ENCODE assay signal across 9 cellular contexts in genomic region chr1:41626616-41627375, GRCh38.
DNase-seq lines count a peak whose midpoint lies in the region; ATAC-seq, FAIRE-seq and TF ChIP-seq lines count a peak whose summit lies in the region.
"Had no signal": no experiment of that assay in that cellular context is flagged by ENCODE, and none has a peak within 500 bp of the region (broad histone marks: within the 10 kb centered on the region; RNA-seq: fewer than 3 reads in every experiment).

No MANE protein-coding gene starts in this region.

- H3K4me3 ChIP-seq in RWPE2 (ENCODE audit: severe bottlenecking) (no peak overlapping the region), tibial nerve (no peak overlapping the region)

- no peaks in the 10 kb centered on the region for H3K36me3 Mint-ChIP-seq in chondrocyte (ENCODE audit: low read depth)
- H3K36me3 Mint-ChIP-seq: WTC11 had no signal

- H3K27me3 Mint-ChIP-seq in chondrocyte (ENCODE audit: low read depth) = no peaks in the 10 kb centered on the region

- H3K4me3 Mint-ChIP-seq in chondrocyte (ENCODE audit: unreplicated experiment) = no peak overlapping the region
- H3K4me3 Mint-ChIP-seq: WTC11 had no signal

- H3K27ac Mint-ChIP-seq in chondrocyte (ENCODE audit: unreplicated experiment) = no peak overlapping the region
- H3K27ac Mint-ChIP-seq: WTC11 had no signal

- no peak for DNase-seq in GM12892 (ENCODE audit: insufficient read length)
- peak; percentile 79 for DNase-seq in RWPE2 (ENCODE audit: low spot score)
- DNase-seq in chondrocyte (ENCODE audit: low spot score) = peak; percentile 65
- DNase-seq in stimulated activated CD4-positive, alpha-beta T cell treated with anti-CD3 and anti-CD28 coated beads, Interleukin-1b, Interleukin-23, amount 100 ng/mL, for 48 hours = peak; percentile 80
- DNase-seq in GM20000 (ENCODE audit: low spot score) = no peak
- DNase-seq in tibial nerve (ENCODE audit: low spot score in 2 of 2) = no peak
- DNase-seq in NCI-H2227 (lab: John Stamatoyannopoulos, UW; ENCODE audit: unreplicated experiment) = no peak

- ATAC-seq in RWPE2 (ENCODE audit: low read depth) (peak; percentile 88), HG03460 (IDR thresholded peaks at IDR 0.05; ENCODE audit: unreplicated experiment) (no peak)
- ATAC-seq: WTC11 had no signal

- no peak for TF ChIP-seq EP300 in tibial nerve (IDR thresholded peaks at IDR 0.05)

- H3K4me1 ChIP-seq in RWPE2 (ENCODE audit: insufficient read depth, poor library complexity, severe bottlenecking) (peaks cover 21% of the 10 kb centered on the region), tibial nerve (peaks cover 0 to 9% (median 2%) of the 10 kb centered on the region in 4 donors)

- H3K36me3 ChIP-seq in RWPE2 (ENCODE audit: low read depth) (no peaks in the 10 kb centered on the region), tibial nerve (peaks cover 0 to 8% (median 0%) of the 10 kb centered on the region in 3 donors)

- H3K27me3 ChIP-seq in RWPE2 (ENCODE audit: insufficient read depth, poor library complexity, severe bottlenecking) (no peaks in the 10 kb centered on the region), tibial nerve (no peaks in the 10 kb centered on the region)

- H3K27ac ChIP-seq in RWPE2 (ENCODE audit: poor library complexity, severe bottlenecking) (peak overlapping the region; percentile 51), tibial nerve (no peak overlapping the region)

- TF ChIP-seq CTCF in RWPE2 (IDR thresholded peaks at IDR 0.05; ENCODE audit: poor library complexity, severe bottlenecking) = no peak
- TF ChIP-seq CTCF in chondrocyte (IDR thresholded peaks at IDR 0.05) = no peak
- TF ChIP-seq CTCF in GM20000 (IDR thresholded peaks at IDR 0.05; ENCODE audit: extremely low read depth, missing control alignments) = no peak
- TF ChIP-seq CTCF in tibial nerve (IDR thresholded peaks at IDR 0.05) = no peak

- TF ChIP-seq POLR2A in GM12892 (IDR thresholded peaks at IDR 0.05; ENCODE audit: low read depth, low read length) (no peak), tibial nerve (IDR thresholded peaks at IDR 0.05) (no peak)

- peaks cover 69% of the 10 kb centered on the region for H3K4me1 Mint-ChIP-seq in chondrocyte (ENCODE audit: low read depth)

- FAIRE-seq in GM12892 (lab: Jason Lieb, UNC) = peak; percentile 90

- H3K9me3 Mint-ChIP-seq in chondrocyte (ENCODE audit: low read depth) = peaks cover 3% of the 10 kb centered on the region
- H3K9me3 Mint-ChIP-seq: WTC11 had no signal

- WGBS in tibial nerve, 2 donors = 72 to 76% methylated on average over 10 of the region's 10 CpGs

- no peaks in the 10 kb centered on the region for H3K9me3 ChIP-seq in RWPE2 (ENCODE audit: severe bottlenecking)
- H3K9me3 ChIP-seq in tibial nerve = no peaks in the 10 kb centered on the region

Comparison
In these comparisons a context has a peak if more than half of its experiments do, and no peak if none do; other contexts are left out.
1. DNase-seq: peak in RWPE2 (single experiment), chondrocyte (single experiment) and stimulated activated CD4-positive, alpha-beta T cell treated with anti-CD3 and anti-CD28 coated beads, Interleukin-1b, Interleukin-23, amount 100 ng/mL, for 48 hours (single experiment); none in GM12892 (single experiment), GM20000 (single experiment), tibial nerve (0 of 2) and NCI-H2227 (single experiment).